ENCODE assay signal across 16 cellular contexts in the genomic region with DNA sequence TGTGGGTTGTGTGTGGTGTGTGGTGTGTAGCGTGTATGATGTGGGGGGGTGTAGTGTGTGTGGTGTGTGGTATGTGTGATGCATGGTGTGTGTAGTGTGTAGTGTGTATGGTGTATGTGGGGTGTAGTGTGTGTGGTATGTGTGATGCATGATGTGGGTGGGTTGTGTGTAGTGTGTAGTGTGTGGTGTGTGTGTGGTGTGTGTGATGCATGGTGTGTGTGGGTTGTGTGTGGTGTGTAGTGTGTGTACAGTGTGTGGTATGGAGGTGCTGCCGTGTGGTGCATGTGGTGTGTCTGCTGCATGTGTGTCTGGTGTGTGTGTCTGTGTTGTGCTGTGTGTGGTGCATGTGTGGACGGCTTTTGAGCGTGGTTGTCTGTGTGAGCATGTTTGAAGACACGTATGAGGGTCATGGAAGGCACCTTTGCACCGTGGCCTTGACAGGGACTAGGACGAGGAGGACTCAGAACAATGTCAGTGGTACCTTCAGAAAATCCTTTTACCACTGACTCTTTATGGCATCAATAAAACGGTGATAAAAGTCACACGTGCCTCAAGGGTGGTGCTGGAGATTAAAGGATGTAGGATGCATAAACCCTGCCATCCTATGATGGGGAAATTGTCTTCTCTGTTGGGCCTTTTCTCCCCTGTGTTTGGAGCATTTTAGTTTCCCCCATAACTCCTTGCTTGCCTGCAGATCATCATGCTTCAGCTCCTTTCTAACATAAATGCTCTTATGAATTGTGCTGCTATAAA.
A peak's percentile ranks its signal among the peaks of the same experiment; 100 is the strongest.
DNase-seq lines count a peak whose midpoint lies in the region; ATAC-seq, FAIRE-seq and TF ChIP-seq lines count a peak whose summit lies in the region.
"Had no signal": no experiment of that assay in that cellular context is flagged by ENCODE, and none has a peak within 500 bp of the region (broad histone marks: within the 10 kb centered on the region; RNA-seq: fewer than 3 reads in every experiment).

No MANE protein-coding gene starts in this region.

- FAIRE-seq in astrocyte (lab: Jason Lieb, UNC), result no peak

- peaks cover 17% of the 10 kb centered on the region for H3K4me1 Mint-ChIP-seq in astrocyte (ENCODE audit: low read depth, unreplicated experiment)
- H3K4me1 Mint-ChIP-seq: B cell had no signal

- no peaks in the 10 kb centered on the region for H3K36me3 Mint-ChIP-seq in astrocyte (ENCODE audit: low read depth, unreplicated experiment)
- H3K36me3 Mint-ChIP-seq: CD8-positive, alpha-beta memory T cell had no signal

- DNase-seq in DND-41 (no peak), astrocyte (ENCODE audit: low read depth) (no peak), mucosa of descending colon (peak in 1 of 3 donors; percentile 40), NCI-H2196 treated with DMSO at 0.1 percent for 48 hours (lab: John Stamatoyannopoulos, UW; ENCODE audit: unreplicated experiment) (no peak), retina (no peak), kidney glomerular epithelial cell (lab: John Stamatoyannopoulos, UW) (no peak)
- peak; percentile 60 for DNase-seq in Jurkat, Clone E6-1 (ENCODE audit: low read depth, low spot score)
- DNase-seq in activated effector memory CD4-positive, alpha-beta T cell treated with Interleukin-2 at 50 U/mL for 16 hours, result no peak
- DNase-seq: CD8-positive, alpha-beta memory T cell; MV-4-11; NCI-H1436; NCI-H2081; NCI-H345; NCI-H69 had no signal

- H3K9me3 Mint-ChIP-seq in astrocyte (ENCODE audit: unreplicated experiment), result peaks cover 2% of the 10 kb centered on the region
- H3K9me3 Mint-ChIP-seq: CD8-positive, alpha-beta memory T cell had no signal

- intact Hi-C loops in mucosa of descending colon (cut with DNase I, micrococcal nuclease), result no loop called here

- H3K27ac Mint-ChIP-seq in astrocyte (ENCODE audit: unreplicated experiment), result no peak overlapping the region
- H3K27ac Mint-ChIP-seq: B cell; CD8-positive, alpha-beta memory T cell had no signal

- H3K79me2 ChIP-seq in DND-41 (ENCODE audit: insufficient read depth, low read length) (no peaks in the 10 kb centered on the region), astrocyte (ENCODE audit: insufficient read depth, low read length) (no peaks in the 10 kb centered on the region)

- ATAC-seq in DND-41 (ENCODE audit: insufficient read depth, low read depth) (no peak), mucosa of descending colon (peak; percentile 61)
- ATAC-seq: SK-N-SH treated with all-trans-retinoic acid at 6 μM for 48 hours had no signal

- H4K20me1 ChIP-seq in DND-41 (ENCODE audit: insufficient read depth, low read length) (no peaks in the 10 kb centered on the region), astrocyte (ENCODE audit: insufficient read depth, low read length) (no peaks in the 10 kb centered on the region)

- H3K36me3 ChIP-seq in DND-41 (ENCODE audit: insufficient read depth, low read length) (no peaks in the 10 kb centered on the region), astrocyte (ENCODE audit: insufficient read depth, low read length) (no peaks in the 10 kb centered on the region), mucosa of descending colon (ENCODE audit: low read depth) (no peaks in the 10 kb centered on the region)

- peak overlapping the region; percentile 46 for H3K4me2 ChIP-seq in DND-41 (ENCODE audit: insufficient read depth, low read length)
- peak overlapping the region; percentile 32 for H3K4me2 ChIP-seq in astrocyte (ENCODE audit: low read length)

- H3K4me1 ChIP-seq in DND-41 (ENCODE audit: insufficient read depth, low read length) (peaks cover 55% of the 10 kb centered on the region), astrocyte (ENCODE audit: insufficient read depth, low read length) (peaks cover 7% of the 10 kb centered on the region), mucosa of descending colon (ENCODE audit: low read depth) (peaks cover 8% of the 10 kb centered on the region)

- no peaks in the 10 kb centered on the region for H3K27me3 Mint-ChIP-seq in astrocyte (ENCODE audit: low read depth, unreplicated experiment)

- no peak overlapping the region for H3K4me3 Mint-ChIP-seq in astrocyte (ENCODE audit: unreplicated experiment)
- H3K4me3 Mint-ChIP-seq: B cell; CD8-positive, alpha-beta memory T cell had no signal

- peak overlapping the region; percentile 24 for H3K9ac ChIP-seq in DND-41 (ENCODE audit: low read depth, low read length)
- H3K9ac ChIP-seq in astrocyte (ENCODE audit: low read length), result no peak overlapping the region

- H3K4me3 ChIP-seq in DND-41 (ENCODE audit: low read depth in 1 of 2, low read length in 2 of 2), result peak overlapping the region in 1 of 2 experiments; percentile 9; a peak in 1 of 4 replicates
- H3K4me3 ChIP-seq in Jurkat, Clone E6-1 (ENCODE audit: low read length), result no peak overlapping the region
- H3K4me3 ChIP-seq in astrocyte (ENCODE audit: insufficient read depth, low read depth, low read length), result no peak overlapping the region
- no peak overlapping the region for H3K4me3 ChIP-seq in mucosa of descending colon

- no peaks in the 10 kb centered on the region for H3K9me3 ChIP-seq in DND-41 (ENCODE audit: insufficient read depth, low read length, severe bottlenecking)
- peaks cover 5% of the 10 kb centered on the region for H3K9me3 ChIP-seq in astrocyte (ENCODE audit: insufficient read depth, low read depth, low read length)
- no peaks in the 10 kb centered on the region for H3K9me3 ChIP-seq in mucosa of descending colon

- no peaks in the 10 kb centered on the region for H3K27me3 ChIP-seq in DND-41 (ENCODE audit: insufficient read depth, low read length, poor library complexity)
- H3K27me3 ChIP-seq in astrocyte (ENCODE audit: insufficient read depth, low read length), result no peaks in the 10 kb centered on the region

- no peak overlapping the region for H2AFZ ChIP-seq in DND-41 (ENCODE audit: low read depth, low read length)
- no peak overlapping the region for H2AFZ ChIP-seq in astrocyte (ENCODE audit: low read depth, low read length)

- TF ChIP-seq CTCF in DND-41 (IDR thresholded peaks at IDR 0.05; ENCODE audit: borderline replicate concordance, extremely low read depth, low read length, poor library complexity, severe bottlenecking), result no peak
- TF ChIP-seq CTCF in astrocyte (IDR thresholded peaks at IDR 0.05; ENCODE audit: insufficient read depth, low read depth, low read length), result no peak
- TF ChIP-seq CTCF in mucosa of descending colon (IDR thresholded peaks at IDR 0.05), result no peak

- H3K27ac ChIP-seq in DND-41 (ENCODE audit: low read length), result peak overlapping the region; percentile 86
- H3K27ac ChIP-seq in astrocyte (ENCODE audit: low read depth, low read length), result no peak overlapping the region
